Comparison of ENCODE assay signal across 8 cellular contexts in genomic region chr16:77213542-77214108, GRCh38. TPM values are rescaled to one million over a fixed set of nuclear protein-coding genes. Genes with fewer than 3 reads are reported as not detected.
A peak's percentile ranks its signal among the peaks of the same experiment; 100 is the strongest.
DNase-seq lines count a peak whose midpoint lies in the region; ATAC-seq and TF ChIP-seq lines count a peak whose summit lies in the region.

No MANE protein-coding gene starts in this region.

- no peak for TF ChIP-seq CTCF in RWPE1 (conservative IDR thresholded peaks at IDR 0.05; ENCODE audit: low read depth)
- TF ChIP-seq CTCF in fibroblast of pulmonary artery (IDR thresholded peaks at IDR 0.05; ENCODE audit: low read length, missing control alignments), result no peak

- DNase-seq in NCI-H2196 (lab: John Stamatoyannopoulos, UW; ENCODE audit: unreplicated experiment) (peak; percentile 18), NCI-H2196 treated with DMSO at 0.1 percent for 48 hours (lab: John Stamatoyannopoulos, UW; ENCODE audit: unreplicated experiment) (no peak), RWPE1 (ENCODE audit: low spot score) (peak; percentile 91), fibroblast of pulmonary artery (ENCODE audit: low read depth) (peak; percentile 87), sciatic nerve (ENCODE audit: low spot score) (no peak)
- no peak for DNase-seq in central memory CD4-positive, alpha-beta T cell

- H3K4me3 ChIP-seq in fibroblast of pulmonary artery (replicated peaks; ENCODE audit: low read depth, low read length), result no peak overlapping the region

- POLR2A ChIA-PET in RWPE1 (lab: Yijun Ruan, JAX; ENCODE audit: low non-redundant PET), result no interaction called here

- peak; percentile 20 for ATAC-seq in sciatic nerve
- no peak for ATAC-seq in HG02588 (IDR thresholded peaks at IDR 0.05; ENCODE audit: unreplicated experiment)
- no peak for ATAC-seq in HG03565 (IDR thresholded peaks at IDR 0.05; ENCODE audit: unreplicated experiment)

- peak overlapping the region; percentile 67 for H3K27ac ChIP-seq in RWPE1

- intact Hi-C loops in sciatic nerve (cut with DNase I), result no loop called here

- CTCF ChIA-PET in RWPE1 (lab: Yijun Ruan, JAX), result interaction anchor here (0.7 kb wide), 1 partner anchor 560 kb away, joined by 3 read pairs; no protein-coding TSS in a partner anchor

RNA-seq across cellular contexts. Expression of gene SYCE1L, which starts 14.4 kb away (rescaled TPM):
- total RNA-seq in sciatic nerve, result 3.9 TPM

RNA-seq across cellular contexts. Expression of gene MON1B, which starts 22.6 kb away (rescaled TPM):
- 45.4 TPM for total RNA-seq in sciatic nerve

Comparison
In these comparisons a context has a peak if more than half of its experiments do, and no peak if none do; other contexts are left out.
1. DNase-seq: peak in NCI-H2196 (single experiment), RWPE1 (single experiment) and fibroblast of pulmonary artery (single experiment); none in NCI-H2196 treated with DMSO at 0.1 percent for 48 hours (single experiment), sciatic nerve (single experiment) and central memory CD4-positive, alpha-beta T cell (single experiment).